17 cellular contexts compared by ENCODE assay signal in genomic region chr7:101922631-101923275, GRCh38.
DNase-seq lines count a peak whose midpoint lies in the region; ATAC-seq, FAIRE-seq and TF ChIP-seq lines count a peak whose summit lies in the region.
"Had no signal": no experiment of that assay in that cellular context is flagged by ENCODE, and none has a peak within 500 bp of the region (broad histone marks: within the 10 kb centered on the region; RNA-seq: fewer than 3 reads in every experiment).

No MANE protein-coding gene starts in this region.

- H4K8ac ChIP-seq in trophoblast cell (ENCODE audit: low read depth, low read length), result peak overlapping the region; percentile 33

- H4K91ac ChIP-seq in trophoblast cell (ENCODE audit: low read depth, low read length), result peak overlapping the region; percentile 67

- ATAC-seq in HepG2 (no peak; the same call in 2 of the 3 replicates), right lobe of liver (no peak), heart right ventricle (peak in 5 of 8 donors; percentile 7 to 52 (median 37))
- ATAC-seq: CD8-positive, alpha-beta T cell had no signal

- no peaks in the 10 kb centered on the region for H4K20me1 ChIP-seq in HepG2 (ENCODE audit: insufficient read depth, low read length)

- no peak for TF ChIP-seq POLR2A in HepG2 (IDR thresholded peaks at IDR 0.05; ENCODE audit: insufficient read depth in 1 of 2, low read depth in 2 of 2, low read length in 2 of 2)
- no peak for TF ChIP-seq POLR2A in right lobe of liver (IDR thresholded peaks at IDR 0.05)

- no peak for TF ChIP-seq CTCF in HepG2 (CRISPR knock-in tag; IDR thresholded peaks at IDR 0.05)
- TF ChIP-seq CTCF in right lobe of liver (IDR thresholded peaks at IDR 0.05), result no peak
- peak in 2 of 9 donors; percentile 6 to 23 for TF ChIP-seq CTCF in heart right ventricle (IDR thresholded peaks at IDR 0.05)

- no TSS peak for BruUV-seq in HepG2 (replicated peaks; lab: Mats Ljungman, UMichigan)

- POLR2A ChIA-PET in HepG2 (lab: Yijun Ruan, JAX), result no interaction called here

- no peaks in the 10 kb centered on the region for H3K27me3 ChIP-seq in HepG2 (ENCODE audit: control insufficient read depth in 1 of 2, insufficient read depth in 2 of 2, low read length in 2 of 2)
- no peaks in the 10 kb centered on the region for H3K27me3 ChIP-seq in right lobe of liver
- H3K27me3 ChIP-seq in heart right ventricle, result no peaks in the 10 kb centered on the region
- no peaks in the 10 kb centered on the region for H3K27me3 ChIP-seq in trophoblast cell (ENCODE audit: insufficient read depth, low read length)
- H3K27me3 ChIP-seq: neutrophil, SJSA1 had no signal

- peaks cover 15% of the 10 kb centered on the region for H3K79me2 ChIP-seq in HepG2 (ENCODE audit: insufficient read depth, low read length)
- peaks cover 15% of the 10 kb centered on the region for H3K79me2 ChIP-seq in trophoblast cell (ENCODE audit: control insufficient read depth, insufficient read depth, low read length, poor library complexity)

- H3K4me2 ChIP-seq in HepG2 (ENCODE audit: low read depth, low read length), result no peak overlapping the region
- H3K4me2 ChIP-seq in trophoblast cell (ENCODE audit: low read length), result peak overlapping the region; percentile 31
- H3K4me2 ChIP-seq: KMS-11 had no signal

- H2AK5ac ChIP-seq in trophoblast cell (ENCODE audit: low read length), result peak overlapping the region; percentile 61

- H4K12ac ChIP-seq in trophoblast cell (ENCODE audit: low read depth, low read length), result no peak overlapping the region

- in situ Hi-C loops in HepG2 (cut with HindIII; ENCODE audit: extremely low pct_ligation_motif_present, low pct_unique_long_range_greater_than_20kb), result no loop called here

- peaks cover 12% of the 10 kb centered on the region for H3K79me1 ChIP-seq in trophoblast cell (ENCODE audit: low read length)

- H3K18ac ChIP-seq in trophoblast cell (ENCODE audit: low read length), result peak overlapping the region; percentile 51

- H3K9me3 ChIP-seq in HepG2 (ENCODE audit: low read length) (no peaks in the 10 kb centered on the region), right lobe of liver (no peaks in the 10 kb centered on the region), heart right ventricle (no peaks in the 10 kb centered on the region), trophoblast cell (ENCODE audit: insufficient read depth, low read depth, low read length) (peaks cover 2% of the 10 kb centered on the region)
- H3K9me3 ChIP-seq: neutrophil, SJSA1 had no signal

- no peak overlapping the region for H3K23ac ChIP-seq in trophoblast cell (ENCODE audit: low read length)

- H2BK120ac ChIP-seq in trophoblast cell (ENCODE audit: insufficient read depth, low read length, poor library complexity), result peak overlapping the region; percentile 76

- no peak for TF ChIP-seq RAD21 in HepG2 (CRISPR knock-in tag; IDR thresholded peaks at IDR 0.05)

- 96% methylated on average over 15 of the region's 16 CpGs for WGBS in HepG2 (ENCODE audit: low lambda C conversion rate)
- WGBS in right lobe of liver (ENCODE audit: insufficient coverage, low coverage, low lambda C conversion rate, missing lambda C conversion rate), result 86% methylated on average over 11 of the region's 16 CpGs
- WGBS in heart right ventricle, 2 donors, result 90 to 91% methylated on average over 16 of the region's 16 CpGs
- no CpG with 5 or more reads among the region's 16 CpGs for WGBS in trophoblast cell (ENCODE audit: extremely low coverage, insufficient coverage, insufficient read length)

- intact Hi-C loops in HepG2 (cut with micrococcal nuclease; ENCODE audit: unreplicated experiment), result no loop called here
- intact Hi-C loops in right lobe of liver (cut with DNase I), result no loop called here
- intact Hi-C loops in heart right ventricle (cut with DNase I), result no loop called here

- H3K4me3 ChIP-seq in HepG2 (replicated peaks in 1 of 3; ENCODE audit: insufficient read depth in 1 of 3, low read depth in 2 of 3, low read length in 3 of 3) (no peak overlapping the region), right lobe of liver (no peak overlapping the region), heart right ventricle (no peak overlapping the region), trophoblast cell (ENCODE audit: low read depth, low read length) (no peak overlapping the region)
- H3K4me3 ChIP-seq: SJSA1 had no signal

- no peak for TF ChIP-seq EP300 in HepG2 (IDR thresholded peaks at IDR 0.05; ENCODE audit: low read depth in 2 of 2, low read length in 2 of 2)
- TF ChIP-seq EP300 in HepG2 (CRISPR knock-in tag; IDR thresholded peaks at IDR 0.05; ENCODE audit: borderline replicate concordance), result no peak

- H3K36me3 ChIP-seq in HepG2 (replicated peaks in 1 of 2; ENCODE audit: control insufficient read depth in 1 of 2, insufficient read depth in 2 of 2, low read length in 2 of 2) (peaks cover 3 to 28% of the 10 kb centered on the region in 2 experiments; a peak in 3 of 5 replicates), right lobe of liver (peaks cover 0 to 7% (median 0%) of the 10 kb centered on the region in 4 donors), heart right ventricle (peaks cover 0 to 27% (median 8%) of the 10 kb centered on the region in 9 donors), trophoblast cell (ENCODE audit: control insufficient read depth in 1 of 2, insufficient read depth in 2 of 2, low read length in 2 of 2) (peaks cover 13 to 18% of the 10 kb centered on the region in 2 experiments)

- CTCF ChIA-PET in HepG2 (lab: Yijun Ruan, JAX; ENCODE audit: low intra/inter-chr PET ratio, low total read pairs), result no interaction called here

- peak overlapping the region; percentile 0 for H2BK5ac ChIP-seq in trophoblast cell (ENCODE audit: low read depth, low read length, poor library complexity)

- H2AFZ ChIP-seq in HepG2 (ENCODE audit: low read length) (no peak overlapping the region), trophoblast cell (ENCODE audit: insufficient read depth, low read length, poor library complexity) (no peak overlapping the region)

- no peak for FAIRE-seq in HepG2 (lab: Jason Lieb, UNC)
- FAIRE-seq: A204.1, H54 had no signal

- H3K4ac ChIP-seq in trophoblast cell (ENCODE audit: low read depth, low read length), result peak overlapping the region; percentile 47

- no peak for DNase-seq in HepG2 (ENCODE audit: low spot score)
- DNase-seq in right lobe of liver, result no peak
- DNase-seq in heart right ventricle, result no peak
- no peak for DNase-seq in trophoblast cell
- no peak for DNase-seq in DMS153 treated with DMSO at 0.1 percent for 48 hours (lab: John Stamatoyannopoulos, UW; ENCODE audit: unreplicated experiment)
- no peak for DNase-seq in OCI-M1 (lab: John Stamatoyannopoulos, UW)
- no peak for DNase-seq in Kasumi-1 (lab: John Stamatoyannopoulos, UW)
- DNase-seq in SW 1271 (lab: John Stamatoyannopoulos, UW), result no peak
- DNase-seq: activated CD4-positive, alpha-beta memory T cell treated with anti-CD3 and anti-CD28 coated beads for 36 hours; CD8-positive, alpha-beta T cell; NCI-H1436; NCI-H345 had no signal

- H3K9ac ChIP-seq in HepG2 (ENCODE audit: insufficient read depth, low read depth, low read length), result no peak overlapping the region
- no peak overlapping the region for H3K9ac ChIP-seq in trophoblast cell (ENCODE audit: low read length)
- H3K9ac ChIP-seq: KMS-11 had no signal

- H3K14ac ChIP-seq in trophoblast cell (ENCODE audit: low read length), result peak overlapping the region; percentile 56

- no peaks in the 10 kb centered on the region for H3K4me1 ChIP-seq in HepG2 (ENCODE audit: insufficient read depth, low read length)
- peaks cover 0 to 7% (median 3%) of the 10 kb centered on the region in 4 donors for H3K4me1 ChIP-seq in right lobe of liver
- peaks cover 5 to 37% (median 27%) of the 10 kb centered on the region in 9 donors for H3K4me1 ChIP-seq in heart right ventricle
- H3K4me1 ChIP-seq in trophoblast cell (ENCODE audit: control insufficient read depth in 1 of 2, insufficient read depth in 2 of 2, low read length in 2 of 2), result peaks cover 13 to 17% of the 10 kb centered on the region in 2 experiments

- H3K27ac ChIP-seq in HepG2 (ENCODE audit: extremely low read length, insufficient read depth, low read length) (no peak overlapping the region), right lobe of liver (no peak overlapping the region), heart right ventricle (peak overlapping the region; percentile 38 to 94 (median 70)), trophoblast cell (ENCODE audit: low read depth, low read length) (peak overlapping the region; percentile 67)
- H3K27ac ChIP-seq: KMS-11, neutrophil had no signal

- peak overlapping the region; percentile 21 for H2BK12ac ChIP-seq in trophoblast cell (ENCODE audit: low read length)

TF ChIP-seq in HepG2, 621 proteins besides CTCF, POLR2A, EP300 and RAD21 (continues in another document):
- TF ChIP-seq SCMH1 (CRISPR knock-in tag; IDR thresholded peaks at IDR 0.05; ENCODE audit: borderline replicate concordance), result no peak
- peak; percentile 58 for TF ChIP-seq ZBTB33 (CRISPR knock-in tag; IDR thresholded peaks at IDR 0.05)
- no peak for TF ChIP-seq TRAFD1 (CRISPR knock-in tag; IDR thresholded peaks at IDR 0.05; ENCODE audit: borderline replicate concordance)
- TF ChIP-seq ZNF607 (CRISPR knock-in tag; IDR thresholded peaks at IDR 0.05; ENCODE audit: borderline replicate concordance), result no peak

Comparison
In these comparisons a context has a peak if more than half of its experiments do, and no peak if none do; other contexts are left out.
1. ATAC-seq: peak in heart right ventricle (5 of 8); none in HepG2 (single experiment) and right lobe of liver (0 of 4).
2. H3K27ac ChIP-seq: peak in heart right ventricle (10 of 10) and trophoblast cell (single experiment); none in HepG2 (single experiment) and right lobe of liver (0 of 3).